In genomic region chrX:133657455-133657854, GRCh38 we compare ENCODE assay signal across 23 cellular contexts.
"Had no signal": no experiment of that assay in that cellular context is flagged by ENCODE, and none has a peak within 500 bp of the region (broad histone marks: within the 10 kb centered on the region; RNA-seq: fewer than 3 reads in every experiment).

No MANE protein-coding gene starts in this region.

- H3K9me3 ChIP-seq: SK-N-SH had no signal

- DNase-seq: KBM-7, MV-4-11, NCI-H1048, NCI-H1105, NCI-H1417, NCI-H146, NCI-H1694 treated with DMSO at 0.1 percent for 48 hours, NCI-H1930, NCI-H2081, NCI-H2171, NCI-H226, NCI-H446, NCI-H510A, NCI-H524 treated with DMSO at 0.1 percent for 48 hours, NCI-H69, NCI-H774, PC-3, SHP77, SK-N-SH, SW 1271 had no signal

- H3K27ac ChIP-seq: HL-60, RWPE1 had no signal

- ATAC-seq: Panc1, PC-3 had no signal
